Comparison of ENCODE assay signal across 8 cellular contexts in genomic region chr9:93962561-93963440, GRCh38. TPM values are rescaled to one million over a fixed set of nuclear protein-coding genes. Genes with fewer than 3 reads are reported as not detected.
A peak's percentile ranks its signal among the peaks of the same experiment; 100 is the strongest.
DNase-seq lines count a peak whose midpoint lies in the region; ATAC-seq, FAIRE-seq and TF ChIP-seq lines count a peak whose summit lies in the region.

No MANE protein-coding gene starts in this region.

- H3K36me3 Mint-ChIP-seq in T-helper 2 cell treated with Interferon-gamma antibody and Interleukin-4, amounts not matched to agents 5 μg/mL and 100 μg/mL, for 36 hours (ENCODE audit: low read depth): no peaks in the 10 kb centered on the region

- no peak overlapping the region for H3K27ac ChIP-seq in 22Rv1

- DNase-seq in GM18507 (ENCODE audit: extremely low spot score, insufficient read length, low read depth) (peak; percentile 60), NCI-H1694 (lab: John Stamatoyannopoulos, UW) (peak; percentile 44), amniotic stem cell (lab: John Stamatoyannopoulos, UW) (peak; percentile 71), left ventricle myocardium superior (peak; percentile 79), sciatic nerve (ENCODE audit: low spot score) (peak; percentile 86)
- DNase-seq in T-helper 2 cell treated with Interferon-gamma antibody and Interleukin-4, amounts not matched to agents 5 μg/mL and 100 μg/mL, for 36 hours (ENCODE audit: low spot score): peak; percentile 80

- H3K9me3 Mint-ChIP-seq in T-helper 2 cell treated with Interferon-gamma antibody and Interleukin-4, amounts not matched to agents 5 μg/mL and 100 μg/mL, for 36 hours: no peaks in the 10 kb centered on the region

- no peak overlapping the region for H3K27ac Mint-ChIP-seq in T-helper 2 cell treated with Interferon-gamma antibody and Interleukin-4, amounts not matched to agents 5 μg/mL and 100 μg/mL, for 36 hours

- intact Hi-C loops in left ventricle myocardium superior (cut with micrococcal nuclease) (loop anchor here (5.0 kb wide), 1 partner anchor 280 kb away; no protein-coding TSS in a partner anchor), sciatic nerve (cut with DNase I) (no loop called here)

- H3K4me3 Mint-ChIP-seq in T-helper 2 cell treated with Interferon-gamma antibody and Interleukin-4, amounts not matched to agents 5 μg/mL and 100 μg/mL, for 36 hours: no peak overlapping the region

- H3K27me3 Mint-ChIP-seq in T-helper 2 cell treated with Interferon-gamma antibody and Interleukin-4, amounts not matched to agents 5 μg/mL and 100 μg/mL, for 36 hours (ENCODE audit: low read depth): peaks cover 48% of the 10 kb centered on the region

- ATAC-seq in left ventricle myocardium superior: peak; percentile 88
- ATAC-seq in sciatic nerve: peak; percentile 93
- no peak for ATAC-seq in HG02852 (IDR thresholded peaks at IDR 0.05; ENCODE audit: unreplicated experiment)

- FAIRE-seq in GM18507 (lab: Jason Lieb, UNC): peak; percentile 90

- peaks cover 19% of the 10 kb centered on the region for H3K4me1 Mint-ChIP-seq in T-helper 2 cell treated with Interferon-gamma antibody and Interleukin-4, amounts not matched to agents 5 μg/mL and 100 μg/mL, for 36 hours (ENCODE audit: low read depth)

- TF ChIP-seq CTCF in 22Rv1 (IDR thresholded peaks at IDR 0.05): peak; percentile 89

RNA-seq across cellular contexts. Expression of gene BARX1, which starts 7.6 kb away (rescaled TPM):
- total RNA-seq in left ventricle myocardium superior: not detected
- total RNA-seq in sciatic nerve: not detected
